ENCODE assay signal across 1 cellular context in genomic region chr16:30534368-30535105, GRCh38.
TF ChIP-seq lines count a peak whose summit lies in the region.

TSS of gene ZNF747 (minus strand) at chr16:30534858. CDS start at chr16:30534679, 179 bp downstream.

TF ChIP-seq in GM12878, 131 proteins besides CTCF, POLR2A, EP300 and RAD21 (continued from another document and continues in another):
- TF ChIP-seq RCOR1 (conservative IDR thresholded peaks at IDR 0.05; ENCODE audit: low read depth, low read length) (no peak), KAT2A (conservative IDR thresholded peaks at IDR 0.05; ENCODE audit: control insufficient read depth, low read depth, low read length) (no peak), MLLT1 (IDR thresholded peaks at IDR 0.05) (peak; percentile 97), ZNF592 (IDR thresholded peaks at IDR 0.05) (no peak), E4F1 (IDR thresholded peaks at IDR 0.05; ENCODE audit: borderline replicate concordance, partially characterized antibody) (peak; percentile 17), YY1 (IDR thresholded peaks at IDR 0.05; ENCODE audit: low read depth, low read length) (peak; percentile 100), TCF3 (IDR thresholded peaks at IDR 0.05; ENCODE audit: borderline replicate concordance, insufficient read depth, low read depth, low read length) (0 out of 2 replicates have a peak, but pooled peaks have one; percentile 34), RBBP5 (conservative IDR thresholded peaks at IDR 0.05) (no peak), NFYA (IDR thresholded peaks at IDR 0.05; ENCODE audit: borderline replicate concordance, low read depth, low read length) (no peak), ZNF687 (IDR thresholded peaks at IDR 0.05) (peak; percentile 63), PRDM15 (CRISPR knock-in tag; IDR thresholded peaks at IDR 0.05) (no peak), WRNIP1 (IDR thresholded peaks at IDR 0.05; ENCODE audit: borderline replicate concordance, low read depth, low read length) (no peak), SKIL (IDR thresholded peaks at IDR 0.05; ENCODE audit: low read depth, poor library complexity, severe bottlenecking) (no peak), CBFB (IDR thresholded peaks at IDR 0.05; ENCODE audit: low read depth) (no peak; the same call in 1 of the 2 replicates), SP1 (IDR thresholded peaks at IDR 0.05; ENCODE audit: low read depth, low read length) (no peak), BRCA1 (IDR thresholded peaks at IDR 0.05; ENCODE audit: low read depth, low read length) (no peak), ZBTB40 (IDR thresholded peaks at IDR 0.05; ENCODE audit: borderline replicate concordance) (peak; percentile 81), E2F8 (IDR thresholded peaks at IDR 0.05; ENCODE audit: low read depth, partially characterized antibody) (no peak), SMAD1 (IDR thresholded peaks at IDR 0.05; ENCODE audit: low read depth, partially characterized antibody) (no peak), ZBED1 (IDR thresholded peaks at IDR 0.05; ENCODE audit: borderline replicate concordance) (no peak), ASH2L (IDR thresholded peaks at IDR 0.05; ENCODE audit: borderline replicate concordance, low read depth) (no peak), NRF1 (conservative IDR thresholded peaks at IDR 0.05; ENCODE audit: low read depth, low read length) (peak; percentile 86), ESRRA (IDR thresholded peaks at IDR 0.05; ENCODE audit: low read length) (no peak), LARP7 (IDR thresholded peaks at IDR 0.05) (peak; percentile 93), HCFC1 (IDR thresholded peaks at IDR 0.05; ENCODE audit: low read length) (peak; percentile 88), ZNF217 (IDR thresholded peaks at IDR 0.05) (no peak), IKZF2 (IDR thresholded peaks at IDR 0.05) (no peak), RUNX3 (IDR thresholded peaks at IDR 0.05; ENCODE audit: low read length) (no peak)
